Comparison of ENCODE assay signal across 1 cellular context in genomic region chr11:111720801-111721494, GRCh38.
TF ChIP-seq lines count a peak whose summit lies in the region.

No MANE protein-coding gene starts in this region.

TF ChIP-seq in liver, 16 proteins besides CTCF, POLR2A, EP300 and RAD21 (continued from another document):
- peak; percentile 47 for TF ChIP-seq REST (IDR thresholded peaks at IDR 0.05)
